In genomic region chr3:13009132-13009945, GRCh38 we compare ENCODE assay signal across 1 cellular context.
TF ChIP-seq lines count a peak whose summit lies in the region.

No MANE protein-coding gene starts in this region.

TF ChIP-seq in GM23338, 12 proteins besides CTCF, POLR2A, EP300 and RAD21 (continued from another document):
- TF ChIP-seq, protein P1, sequence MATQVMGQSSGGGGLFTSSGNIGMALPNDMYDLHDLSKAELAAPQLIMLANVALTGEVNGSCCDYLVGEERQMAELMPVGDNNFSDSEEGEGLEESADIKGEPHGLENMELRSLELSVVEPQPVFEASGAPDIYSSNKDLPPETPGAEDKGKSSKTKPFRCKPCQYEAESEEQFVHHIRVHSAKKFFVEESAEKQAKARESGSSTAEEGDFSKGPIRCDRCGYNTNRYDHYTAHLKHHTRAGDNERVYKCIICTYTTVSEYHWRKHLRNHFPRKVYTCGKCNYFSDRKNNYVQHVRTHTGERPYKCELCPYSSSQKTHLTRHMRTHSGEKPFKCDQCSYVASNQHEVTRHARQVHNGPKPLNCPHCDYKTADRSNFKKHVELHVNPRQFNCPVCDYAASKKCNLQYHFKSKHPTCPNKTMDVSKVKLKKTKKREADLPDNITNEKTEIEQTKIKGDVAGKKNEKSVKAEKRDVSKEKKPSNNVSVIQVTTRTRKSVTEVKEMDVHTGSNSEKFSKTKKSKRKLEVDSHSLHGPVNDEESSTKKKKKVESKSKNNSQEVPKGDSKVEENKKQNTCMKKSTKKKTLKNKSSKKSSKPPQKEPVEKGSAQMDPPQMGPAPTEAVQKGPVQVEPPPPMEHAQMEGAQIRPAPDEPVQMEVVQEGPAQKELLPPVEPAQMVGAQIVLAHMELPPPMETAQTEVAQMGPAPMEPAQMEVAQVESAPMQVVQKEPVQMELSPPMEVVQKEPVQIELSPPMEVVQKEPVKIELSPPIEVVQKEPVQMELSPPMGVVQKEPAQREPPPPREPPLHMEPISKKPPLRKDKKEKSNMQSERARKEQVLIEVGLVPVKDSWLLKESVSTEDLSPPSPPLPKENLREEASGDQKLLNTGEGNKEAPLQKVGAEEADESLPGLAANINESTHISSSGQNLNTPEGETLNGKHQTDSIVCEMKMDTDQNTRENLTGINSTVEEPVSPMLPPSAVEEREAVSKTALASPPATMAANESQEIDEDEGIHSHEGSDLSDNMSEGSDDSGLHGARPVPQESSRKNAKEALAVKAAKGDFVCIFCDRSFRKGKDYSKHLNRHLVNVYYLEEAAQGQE (IDR thresholded peaks at IDR 0.05; ENCODE audit: unreplicated experiment) = no peak
